ENCODE assay signal across 19 cellular contexts in genomic region chr1:54572236-54572850, GRCh38. TPM values are rescaled to one million over a fixed set of nuclear protein-coding genes. Genes with fewer than 3 reads are reported as not detected.
DNase-seq lines count a peak whose midpoint lies in the region; ATAC-seq and TF ChIP-seq lines count a peak whose summit lies in the region.
"Had no signal": no experiment of that assay in that cellular context is flagged by ENCODE, and none has a peak within 500 bp of the region (broad histone marks: within the 10 kb centered on the region; RNA-seq: fewer than 3 reads in every experiment).

No MANE protein-coding gene starts in this region.

- DNase-seq in HL-60 (ENCODE audit: low read depth in 1 of 2, low spot score in 1 of 2): no peak
- DNase-seq in NCI-H2196 treated with DMSO at 0.1 percent for 48 hours (lab: John Stamatoyannopoulos, UW; ENCODE audit: unreplicated experiment): no peak
- DNase-seq in Caco-2: no peak
- DNase-seq in AML-193 (lab: John Stamatoyannopoulos, UW): no peak
- DNase-seq: activated naive CD4-positive, alpha-beta T cell treated with Interleukin-2 at 50 U/mL for 16 hours; DND-41; NCI-H1436; occipital lobe had no signal

- no peak for TF ChIP-seq CTCF in HL-60 (IDR thresholded peaks at IDR 0.05; ENCODE audit: insufficient read depth, low read length)
- no peak for TF ChIP-seq CTCF in brain (conservative IDR thresholded peaks at IDR 0.05)
- TF ChIP-seq CTCF in nephron (IDR thresholded peaks at IDR 0.05; ENCODE audit: unreplicated experiment in 3 of 3): no peak
- no peak for TF ChIP-seq CTCF in Caco-2 (IDR thresholded peaks at IDR 0.05; ENCODE audit: insufficient read depth in 1 of 2, low read depth in 1 of 2, low read length in 1 of 2, severe bottlenecking in 1 of 2, unreplicated experiment in 1 of 2)

- intact Hi-C loops in Caco-2 (cut with micrococcal nuclease; ENCODE audit: unreplicated experiment): loop anchor here (10.0 kb wide), 1 partner anchor 72 kb away; the partner anchor contains the start of gene MROH7

- H3K4me3 ChIP-seq in BLaER1 treated with 17β-estradiol and CSF1 and Interleukin-3, amounts not matched to agents 10 nM and 100 nM: no peak overlapping the region
- H3K4me3 ChIP-seq in HL-60 (replicated peaks; ENCODE audit: insufficient read depth, low read length) (no peak overlapping the region), Caco-2 (ENCODE audit: low read depth, low read length) (no peak overlapping the region)
- H3K4me3 ChIP-seq: HAP-1 had no signal

- H3K27ac ChIP-seq in BLaER1 treated with 17β-estradiol and CSF1 and Interleukin-3, amounts not matched to agents 10 nM and 100 nM: peak overlapping the region in 5 of 11 experiments; percentile 9 to 26 (median 24); a peak in 6 of 22 replicates
- H3K27ac ChIP-seq in HL-60 (replicated peaks): peak overlapping the region; percentile 52

- no peaks in the 10 kb centered on the region; a peak in 1 of 22 replicates for H4K20me1 ChIP-seq in BLaER1 treated with 17β-estradiol and CSF1 and Interleukin-3, amounts not matched to agents 10 nM and 100 nM

- POLR2A ChIA-PET in Caco-2 (lab: Charles Lee): no interaction called here

- H3K9me3 ChIP-seq in BLaER1 treated with 17β-estradiol and CSF1 and Interleukin-3, amounts not matched to agents 10 nM and 100 nM (replicated peaks in 1 of 11): no peaks in the 10 kb centered on the region
- H3K9me3 ChIP-seq in Caco-2: no peaks in the 10 kb centered on the region
- H3K9me3 ChIP-seq: HAP-1 had no signal

- no peaks in the 10 kb centered on the region for H3K36me3 ChIP-seq in BLaER1 treated with 17β-estradiol and CSF1 and Interleukin-3, amounts not matched to agents 10 nM and 100 nM
- no peaks in the 10 kb centered on the region for H3K36me3 ChIP-seq in Caco-2 (ENCODE audit: control insufficient read depth, insufficient read depth, low read length)
- H3K36me3 ChIP-seq: HAP-1 had no signal

- H3K36me3 Mint-ChIP-seq in brain (no peaks in the 10 kb centered on the region), nephron (ENCODE audit: low read depth) (no peaks in the 10 kb centered on the region), Caco-2 (ENCODE audit: insufficient read depth, unreplicated experiment) (peaks cover 4% of the 10 kb centered on the region)
- H3K36me3 Mint-ChIP-seq: stimulated activated effector memory CD8-positive, alpha-beta T cell treated with anti-CD3 and anti-CD28 coated beads, Interleukin-12 subunit alpha, Interleukin-12 subunit beta, amount 100 ng/mL, for 72 hours had no signal

- CTCF ChIA-PET in Caco-2 (lab: Charles Lee): no interaction called here

- peak overlapping the region in 6 of 11 experiments; percentile 0 to 48 (median 26); a peak in 8 of 22 replicates for H3K9ac ChIP-seq in BLaER1 treated with 17β-estradiol and CSF1 and Interleukin-3, amounts not matched to agents 10 nM and 100 nM

- peaks cover 17 to 74% (median 33%) of the 10 kb centered on the region in 10 experiments for H3K4me1 ChIP-seq in BLaER1 treated with 17β-estradiol and CSF1 and Interleukin-3, amounts not matched to agents 10 nM and 100 nM
- H3K4me1 ChIP-seq in Caco-2: no peaks in the 10 kb centered on the region
- H3K4me1 ChIP-seq: HAP-1 had no signal

- H3K27ac Mint-ChIP-seq in brain (peak overlapping the region in 4 of 5 experiments; percentile 26 to 86 (median 79)), nephron (peak overlapping the region; percentile 39 to 84 (median 83)), Caco-2 (ENCODE audit: unreplicated experiment) (no peak overlapping the region)
- H3K27ac Mint-ChIP-seq: stimulated activated effector memory CD8-positive, alpha-beta T cell treated with anti-CD3 and anti-CD28 coated beads, Interleukin-12 subunit alpha, Interleukin-12 subunit beta, amount 100 ng/mL, for 72 hours had no signal

- H3K27me3 Mint-ChIP-seq in brain (peaks cover 8% of the 10 kb centered on the region), nephron (ENCODE audit: low read depth) (peaks cover 8% of the 10 kb centered on the region), Caco-2 (ENCODE audit: insufficient read depth, unreplicated experiment) (no peaks in the 10 kb centered on the region)

- peaks cover 52% of the 10 kb centered on the region for H3K4me1 Mint-ChIP-seq in brain
- peaks cover 51% of the 10 kb centered on the region for H3K4me1 Mint-ChIP-seq in nephron
- peaks cover 11% of the 10 kb centered on the region for H3K4me1 Mint-ChIP-seq in Caco-2 (ENCODE audit: low read depth, unreplicated experiment)
- H3K4me1 Mint-ChIP-seq: stimulated activated effector memory CD8-positive, alpha-beta T cell treated with anti-CD3 and anti-CD28 coated beads, Interleukin-12 subunit alpha, Interleukin-12 subunit beta, amount 100 ng/mL, for 72 hours had no signal

- H3K4me2 ChIP-seq in BLaER1 treated with 17β-estradiol and CSF1 and Interleukin-3, amounts not matched to agents 10 nM and 100 nM: peak overlapping the region; percentile 45 to 88 (median 67)

- H3K9me3 Mint-ChIP-seq in brain (peaks cover 0 to 10% (median 3%) of the 10 kb centered on the region in 5 experiments), nephron (no peaks in the 10 kb centered on the region), Caco-2 (ENCODE audit: unreplicated experiment) (no peaks in the 10 kb centered on the region)
- H3K9me3 Mint-ChIP-seq: stimulated activated effector memory CD8-positive, alpha-beta T cell treated with anti-CD3 and anti-CD28 coated beads, Interleukin-12 subunit alpha, Interleukin-12 subunit beta, amount 100 ng/mL, for 72 hours had no signal

- H3K4me3 Mint-ChIP-seq in brain (peak overlapping the region in 1 of 5 experiments; percentile 15), nephron (peak overlapping the region in 1 of 3 experiments; percentile 7), Caco-2 (ENCODE audit: unreplicated experiment) (no peak overlapping the region)
- H3K4me3 Mint-ChIP-seq: stimulated activated effector memory CD8-positive, alpha-beta T cell treated with anti-CD3 and anti-CD28 coated beads, Interleukin-12 subunit alpha, Interleukin-12 subunit beta, amount 100 ng/mL, for 72 hours had no signal

- ATAC-seq in HG02970 (IDR thresholded peaks at IDR 0.05; ENCODE audit: low FRiP score, unreplicated experiment): no peak
- ATAC-seq: stimulated activated effector memory CD8-positive, alpha-beta T cell treated with anti-CD3 and anti-CD28 coated beads, Interleukin-12 subunit alpha, Interleukin-12 subunit beta, amount 100 ng/mL, for 72 hours had no signal

- H3K27me3 ChIP-seq in BLaER1 treated with 17β-estradiol and CSF1 and Interleukin-3, amounts not matched to agents 10 nM and 100 nM: no peaks in the 10 kb centered on the region
- H3K27me3 ChIP-seq in HL-60 (ENCODE audit: insufficient read depth, poor library complexity, severe bottlenecking) (no peaks in the 10 kb centered on the region), Caco-2 (replicated peaks; ENCODE audit: control insufficient read depth, insufficient read depth, low read length) (no peaks in the 10 kb centered on the region)

- no TSS peak for BruUV-seq in Caco-2 (replicated peaks; lab: Mats Ljungman, UMichigan)

RNA-seq across cellular contexts. Expression of gene ACOT11, which starts 24.3 kb away (rescaled TPM):
- polyA plus RNA-seq in brain (ENCODE audit: insufficient read depth, low read depth, low replicate concordance): 3.2 TPM
- total RNA-seq in Caco-2 (2022): 4.0 and 4.1 TPM in 2 replicates

RNA-seq across cellular contexts. Expression of gene FAM151A, which starts 51.0 kb away (rescaled TPM):
- not detected for polyA plus RNA-seq in brain (ENCODE audit: insufficient read depth, low read depth, low replicate concordance)
- 21.4 and 22.3 TPM in 2 replicates for total RNA-seq in Caco-2 (2022)
- total RNA-seq: bronchial epithelial cell, lung microvascular endothelial cell, NCI-H460, occipital lobe, urinary bladder had no signal
- polyA plus RNA-seq: BJ had no signal
